ENCODE assay signal across 8 cellular contexts in the genomic region with DNA sequence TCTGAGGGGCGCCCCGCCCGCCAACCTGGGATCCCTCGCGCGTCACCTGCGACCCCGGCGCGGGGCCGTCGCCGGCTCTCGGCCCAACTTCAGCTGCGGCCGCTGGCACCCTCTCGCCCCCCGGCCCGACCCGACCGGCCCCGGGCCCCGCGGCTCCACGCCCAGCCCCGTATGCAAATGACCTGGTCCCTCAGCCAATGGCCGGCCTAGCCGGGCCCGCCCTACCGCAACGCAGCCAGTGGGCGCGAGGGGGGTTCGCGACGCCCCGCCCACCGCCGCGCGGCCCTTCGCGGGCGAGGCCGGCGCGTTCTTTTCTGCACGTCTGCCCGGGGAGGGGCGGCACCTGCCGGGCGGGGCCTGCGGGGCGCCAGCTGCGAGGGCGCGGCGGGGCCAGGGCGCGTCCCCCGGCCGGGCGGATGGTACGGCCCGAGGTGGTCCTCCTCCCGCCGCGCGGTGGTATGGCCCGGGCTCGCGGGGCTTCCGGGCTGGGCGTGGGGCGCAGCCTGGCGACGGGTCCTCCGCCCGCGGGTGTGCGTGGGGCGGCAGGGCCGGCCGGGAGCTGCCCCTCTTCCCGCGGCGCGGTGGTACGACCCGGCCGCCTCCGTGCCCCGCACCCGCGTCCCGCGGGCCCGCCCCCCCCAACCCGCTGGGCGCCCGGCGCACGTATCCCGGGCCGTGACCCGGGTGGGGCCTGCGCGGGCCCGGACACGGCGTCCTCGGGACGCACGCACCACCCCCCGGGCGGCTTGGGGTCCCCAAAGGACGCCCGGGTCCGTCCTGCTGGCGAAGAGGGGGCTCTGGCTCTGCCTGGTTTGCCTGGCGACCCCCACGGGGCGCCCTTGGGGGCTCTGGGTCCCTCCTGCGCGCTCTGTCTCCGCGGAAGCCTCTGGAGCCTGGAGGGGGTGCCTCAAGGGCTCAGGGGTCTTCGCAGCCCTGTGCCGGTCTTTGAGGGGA. TPM values are rescaled to one million over a fixed set of nuclear protein-coding genes. Genes with fewer than 3 reads are reported as not detected.
DNase-seq lines count a peak whose midpoint lies in the region; ATAC-seq and TF ChIP-seq lines count a peak whose summit lies in the region.

No MANE protein-coding gene starts in this region.

- TF ChIP-seq CTCF in nephron (IDR thresholded peaks at IDR 0.05; ENCODE audit: unreplicated experiment in 3 of 3) = no peak

- H3K27me3 Mint-ChIP-seq in nephron (ENCODE audit: low read depth) = peaks cover 4% of the 10 kb centered on the region

- H3K4me1 Mint-ChIP-seq in nephron = no peaks in the 10 kb centered on the region

- peak; percentile 94 for ATAC-seq in stimulated activated naive CD8-positive, alpha-beta T cell treated with anti-CD3 and anti-CD28 coated beads, Interleukin-15, Interleukin-2, amounts not matched to agents 100 U/mL and 50 U/mL, for 24 hours

- DNase-seq in EH (ENCODE audit: low read depth) = peak; percentile 95
- DNase-seq in GOT3 (lab: John Stamatoyannopoulos, UW) = peak; percentile 31
- peak; percentile 92 for DNase-seq in LHCN-M2 (ENCODE audit: low read depth)
- peak; percentile 93 for DNase-seq in RKO (ENCODE audit: low spot score)
- peak; percentile 73 to 88 for DNase-seq in activated T-helper 1 cell treated with anti-CD3 and anti-CD28 coated beads, Interleukin-2, amount 50 U/mL, for 16 hours (ENCODE audit: low read depth in 1 of 2, low spot score in 1 of 2)
- peak; percentile 76 for DNase-seq in fibroblast of peridontal ligament (ENCODE audit: extremely low read depth)
- DNase-seq in stimulated activated naive CD8-positive, alpha-beta T cell treated with anti-CD3 and anti-CD28 coated beads, Interleukin-15, Interleukin-2, amounts not matched to agents 100 U/mL and 50 U/mL, for 24 hours = peak; percentile 98

- peak overlapping the region; percentile 80 to 84 (median 82) for H3K4me3 Mint-ChIP-seq in nephron

- H3K27ac Mint-ChIP-seq in nephron = peak overlapping the region in 1 of 3 experiments; percentile 69

- H3K36me3 Mint-ChIP-seq in nephron (ENCODE audit: low read depth) = no peaks in the 10 kb centered on the region

- H3K9me3 Mint-ChIP-seq in nephron = no peaks in the 10 kb centered on the region

RNA-seq across cellular contexts. Expression of a gene that starts 7.7 kb away (rescaled TPM):
- 35.6 and 36.2 TPM in 2 replicates for total RNA-seq in LHCN-M2 (2014; rRNA removed)
- polyA plus RNA-seq in LHCN-M2 (2012) = 16.2 TPM

RNA-seq across cellular contexts. Expression of a gene that starts 7.8 kb away (rescaled TPM):
- total RNA-seq in LHCN-M2 (2014; rRNA removed) = 6.2 and 8.8 TPM in 2 replicates
- 17.1 TPM for polyA plus RNA-seq in LHCN-M2 (2012)

RNA-seq across cellular contexts. Expression of a gene that starts 8.0 kb away (rescaled TPM):
- 0.46 and 1.3 TPM in 2 replicates for total RNA-seq in LHCN-M2 (2014; rRNA removed)
- polyA plus RNA-seq in LHCN-M2 (2012) = 0.30 TPM

RNA-seq across cellular contexts. Expression of a gene that starts 31.3 kb away (rescaled TPM):
- total RNA-seq in LHCN-M2 (2014; rRNA removed) = 0.17 and 0.19 TPM in 2 replicates
- polyA plus RNA-seq in LHCN-M2 (2012) = 0.46 TPM

RNA-seq across cellular contexts. Expression of a gene that starts 33.2 kb away (rescaled TPM):
- total RNA-seq in LHCN-M2 (2014; rRNA removed) = 58.1 and 70.7 TPM in 2 replicates
- 151 TPM for polyA plus RNA-seq in LHCN-M2 (2012)

Comparison
In these comparisons a context has a peak if more than half of its experiments do, and no peak if none do; other contexts are left out.
1. Peak in every context shown above with its lines: DNase-seq and ATAC-seq.
2. DNase-seq: peak in every context shown above with its lines; median percentile 98 in stimulated activated naive CD8-positive, alpha-beta T cell treated with anti-CD3 and anti-CD28 coated beads, Interleukin-15, Interleukin-2, amounts not matched to agents 100 U/mL and 50 U/mL, for 24 hours; 95 in EH; 93 in RKO; 92 in LHCN-M2; 80 in activated T-helper 1 cell treated with anti-CD3 and anti-CD28 coated beads, Interleukin-2, amount 50 U/mL, for 16 hours; 76 in fibroblast of peridontal ligament; 31 in GOT3.